Comparison of ENCODE assay signal across 1 cellular context in the genomic region with DNA sequence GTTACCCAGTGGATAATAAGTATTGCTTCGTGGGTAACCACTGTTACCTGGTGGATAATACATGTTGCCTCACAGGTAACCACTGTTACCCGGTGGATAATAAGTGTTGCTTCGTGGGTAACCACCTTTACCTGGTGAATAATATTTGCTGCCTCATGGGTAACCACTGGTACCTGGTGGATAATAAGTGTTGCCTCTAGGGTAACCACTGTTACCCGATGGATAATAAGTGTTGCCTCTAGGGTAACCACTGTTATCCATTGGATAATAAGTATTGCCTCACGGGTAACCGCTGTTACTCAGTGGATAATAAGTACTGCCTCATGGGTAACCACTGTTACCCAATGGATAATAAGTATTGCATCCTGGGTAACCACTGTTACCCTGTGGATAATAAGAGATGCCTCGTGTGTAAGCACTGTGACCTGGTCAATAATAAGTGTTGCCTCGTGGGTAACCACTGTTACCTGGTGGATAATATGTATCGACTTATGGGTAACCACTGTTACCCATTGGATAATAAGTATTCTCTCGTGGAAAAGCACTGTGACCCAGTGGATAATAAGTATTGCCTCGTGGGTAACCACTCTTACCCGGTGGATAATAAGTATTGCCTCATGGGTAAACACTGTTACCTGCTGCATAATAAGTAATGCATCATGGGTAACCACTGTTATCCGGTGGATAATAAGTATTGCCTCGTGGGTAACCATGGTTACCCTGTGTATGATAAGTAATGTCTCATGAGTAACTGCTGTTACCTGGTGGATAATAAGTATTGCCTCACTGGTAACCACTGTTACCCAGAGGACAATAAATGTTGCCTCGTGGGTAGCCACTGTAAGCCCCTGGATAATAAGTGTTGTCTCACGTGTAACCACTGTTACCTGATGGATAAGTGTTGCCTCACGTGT.
TF ChIP-seq lines count a peak whose summit lies in the region.

No MANE protein-coding gene starts in this region.

TF ChIP-seq in GM12878, 131 proteins besides CTCF, POLR2A, EP300 and RAD21 (continues in another document):
- TF ChIP-seq BMI1 (IDR thresholded peaks at IDR 0.05; ENCODE audit: borderline replicate concordance): peak; percentile 53; the same call in 1 of the 2 replicates
- TF ChIP-seq BCLAF1 (IDR thresholded peaks at IDR 0.05): no peak
- no peak for TF ChIP-seq RFX5 (IDR thresholded peaks at IDR 0.05; ENCODE audit: low read depth, low read length)
- TF ChIP-seq, protein P1, sequence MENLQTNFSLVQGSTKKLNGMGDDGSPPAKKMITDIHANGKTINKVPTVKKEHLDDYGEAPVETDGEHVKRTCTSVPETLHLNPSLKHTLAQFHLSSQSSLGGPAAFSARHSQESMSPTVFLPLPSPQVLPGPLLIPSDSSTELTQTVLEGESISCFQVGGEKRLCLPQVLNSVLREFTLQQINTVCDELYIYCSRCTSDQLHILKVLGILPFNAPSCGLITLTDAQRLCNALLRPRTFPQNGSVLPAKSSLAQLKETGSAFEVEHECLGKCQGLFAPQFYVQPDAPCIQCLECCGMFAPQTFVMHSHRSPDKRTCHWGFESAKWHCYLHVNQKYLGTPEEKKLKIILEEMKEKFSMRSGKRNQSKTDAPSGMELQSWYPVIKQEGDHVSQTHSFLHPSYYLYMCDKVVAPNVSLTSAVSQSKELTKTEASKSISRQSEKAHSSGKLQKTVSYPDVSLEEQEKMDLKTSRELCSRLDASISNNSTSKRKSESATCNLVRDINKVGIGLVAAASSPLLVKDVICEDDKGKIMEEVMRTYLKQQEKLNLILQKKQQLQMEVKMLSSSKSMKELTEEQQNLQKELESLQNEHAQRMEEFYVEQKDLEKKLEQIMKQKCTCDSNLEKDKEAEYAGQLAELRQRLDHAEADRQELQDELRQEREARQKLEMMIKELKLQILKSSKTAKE (IDR thresholded peaks at IDR 0.05; ENCODE audit: low read depth, poor library complexity, severe bottlenecking): no peak
- TF ChIP-seq RAD51 (IDR thresholded peaks at IDR 0.05): 0 out of 2 replicates have a peak, but pooled peaks have one; percentile 22
- 0 out of 2 replicates have a peak, but pooled peaks have one; percentile 19 for TF ChIP-seq CBFB (IDR thresholded peaks at IDR 0.05; ENCODE audit: low read depth)
- no peak for TF ChIP-seq IRF4 (IDR thresholded peaks at IDR 0.05; ENCODE audit: low read depth, low read length)
- TF ChIP-seq HSF1 (IDR thresholded peaks at IDR 0.05; ENCODE audit: low read depth, low read length): no peak
- no peak for TF ChIP-seq MXI1 (IDR thresholded peaks at IDR 0.05; ENCODE audit: low read depth, low read length)
- TF ChIP-seq POU2F2 (IDR thresholded peaks at IDR 0.05; ENCODE audit: borderline replicate concordance, low read depth, low read length): 0 out of 3 replicates have a peak, but pooled peaks have one; percentile 16
- peak; percentile 99 for TF ChIP-seq ZNF24 (IDR thresholded peaks at IDR 0.05)
- no peak for TF ChIP-seq NFXL1 (IDR thresholded peaks at IDR 0.05; ENCODE audit: borderline replicate concordance)
- no peak for TF ChIP-seq REST (IDR thresholded peaks at IDR 0.05; ENCODE audit: low read depth, low read length)
- no peak for TF ChIP-seq NKRF (conservative IDR thresholded peaks at IDR 0.05)
- peak; percentile 57; the same call in 1 of the 2 replicates for TF ChIP-seq PAX5 (IDR thresholded peaks at IDR 0.05; ENCODE audit: borderline replicate concordance, low read depth, low read length)
- no peak for TF ChIP-seq MTA2 (IDR thresholded peaks at IDR 0.05; ENCODE audit: low read depth)
- TF ChIP-seq ATF3 (IDR thresholded peaks at IDR 0.05; ENCODE audit: borderline replicate concordance, extremely low read depth, low read depth, low read length): no peak
- TF ChIP-seq NFIC (IDR thresholded peaks at IDR 0.05; ENCODE audit: low read depth, low read length): peak; percentile 50; the same call in 1 of the 2 replicates
- no peak for TF ChIP-seq ATF7 (IDR thresholded peaks at IDR 0.05; ENCODE audit: low read depth)
- no peak for TF ChIP-seq ZBTB40 (IDR thresholded peaks at IDR 0.05; ENCODE audit: borderline replicate concordance)
- no peak for TF ChIP-seq MAX (IDR thresholded peaks at IDR 0.05; ENCODE audit: low read depth, low read length)
- no peak for TF ChIP-seq MYC (IDR thresholded peaks at IDR 0.05; ENCODE audit: insufficient read depth, insufficient read length, insufficient replicate concordance, low read length, severe bottlenecking)
- no peak for TF ChIP-seq ZBTB11 (CRISPR knock-in tag; IDR thresholded peaks at IDR 0.05)
